ENCODE assay signal across 8 cellular contexts in genomic region chr2:111838992-111839391, GRCh38. TPM values are rescaled to one million over a fixed set of nuclear protein-coding genes. Genes with fewer than 3 reads are reported as not detected.
A peak's percentile ranks its signal among the peaks of the same experiment; 100 is the strongest.
DNase-seq lines count a peak whose midpoint lies in the region; ATAC-seq, FAIRE-seq and TF ChIP-seq lines count a peak whose summit lies in the region.
"Not testable (repeated sequence)": the region's sequence is repeated elsewhere in the genome, so short reads cannot be mapped to it uniquely, and the experiment has no call there.
"Had no signal": no experiment of that assay in that cellular context is flagged by ENCODE, and none has a peak within 500 bp of the region (broad histone marks: within the 10 kb centered on the region; RNA-seq: fewer than 3 reads in every experiment).

No MANE protein-coding gene starts in this region.

- POLR2A ChIA-PET in CD8-positive, alpha-beta T cell (lab: Charles Lee); OCI-LY7 (lab: Charles Lee); activated CD4-positive, alpha-beta memory T cell treated with anti-CD3 and anti-CD28 coated beads, Interleukin-2, amount 10 ng/mL, durations not matched to agents 7 days and 5 days (lab: Charles Lee); endothelial cell of umbilical vein (lab: Charles Lee): not testable (repeated sequence)

- H3K9me3 ChIP-seq in CD8-positive, alpha-beta T cell (ENCODE audit: low read length); OCI-LY7 (ENCODE audit: low read length); endothelial cell of umbilical vein (replicated peaks; ENCODE audit: control insufficient read depth, insufficient read depth, low read length); small intestine (ENCODE audit: control insufficient read depth, low read depth): not testable (repeated sequence)

- H4K20me1 ChIP-seq in OCI-LY7 (ENCODE audit: insufficient read depth, low read length); endothelial cell of umbilical vein (replicated peaks; ENCODE audit: control insufficient read depth, extremely low read depth, insufficient read depth, low read length): not testable (repeated sequence)

- peaks cover 69% of the 10 kb centered on the region for H3K36me3 Mint-ChIP-seq in CD8-positive, alpha-beta T cell
- peaks cover 30% of the 10 kb centered on the region for H3K36me3 Mint-ChIP-seq in activated CD4-positive, alpha-beta memory T cell treated with anti-CD3 and anti-CD28 coated beads, Interleukin-2, amount 10 ng/mL, durations not matched to agents 7 days and 5 days (ENCODE audit: low read depth)
- peaks cover 17% of the 10 kb centered on the region for H3K36me3 Mint-ChIP-seq in activated naive CD8-positive, alpha-beta T cell treated with anti-CD3 and anti-CD28 coated beads for 36 hours
- peaks cover 37% of the 10 kb centered on the region for H3K36me3 Mint-ChIP-seq in nephron (ENCODE audit: low read depth)

- TF ChIP-seq POLR2A in endothelial cell of umbilical vein (IDR thresholded peaks at IDR 0.05; ENCODE audit: low read depth, low read length), result not testable (repeated sequence)

- DNase-seq in CD8-positive, alpha-beta T cell; OCI-LY7 (ENCODE audit: low spot score); activated CD4-positive, alpha-beta memory T cell treated with anti-CD3 and anti-CD28 coated beads, Interleukin-2, amount 10 ng/mL, durations not matched to agents 7 days and 5 days; activated naive CD8-positive, alpha-beta T cell treated with anti-CD3 and anti-CD28 coated beads for 36 hours: not testable (repeated sequence)
- DNase-seq in endothelial cell of umbilical vein (ENCODE audit: low read depth, low spot score) (peak; percentile 3), small intestine (peak; percentile 1)

- intact Hi-C loops in CD8-positive, alpha-beta T cell (cut with DNase I, micrococcal nuclease); OCI-LY7 (cut with micrococcal nuclease; ENCODE audit: unreplicated experiment); endothelial cell of umbilical vein (cut with micrococcal nuclease): not testable (repeated sequence)

- not testable (repeated sequence) for H3K36me3 ChIP-seq in CD8-positive, alpha-beta T cell (ENCODE audit: insufficient read depth, low read length); endothelial cell of umbilical vein (ENCODE audit: control insufficient read depth in 2 of 2, extremely low read depth in 1 of 2, insufficient read depth in 2 of 2, low read length in 2 of 2); small intestine (ENCODE audit: control insufficient read depth in 2 of 2, insufficient read depth in 2 of 2, low read length in 2 of 2)
- H3K36me3 ChIP-seq in OCI-LY7 (ENCODE audit: insufficient read depth, low read length), result peaks cover 64% of the 10 kb centered on the region

- not testable (repeated sequence) for H3K27me3 ChIP-seq in CD8-positive, alpha-beta T cell (ENCODE audit: insufficient read depth, low read length); endothelial cell of umbilical vein (ENCODE audit: control insufficient read depth in 2 of 2, insufficient read depth in 2 of 2, low read length in 2 of 2); small intestine (ENCODE audit: control insufficient read depth in 2 of 2, insufficient read depth in 2 of 2, low read length in 2 of 2)

- H2AFZ ChIP-seq in OCI-LY7 (ENCODE audit: low read length); endothelial cell of umbilical vein (ENCODE audit: low read depth, low read length): not testable (repeated sequence)

- H3K4me3 Mint-ChIP-seq in CD8-positive, alpha-beta T cell; activated CD4-positive, alpha-beta memory T cell treated with anti-CD3 and anti-CD28 coated beads, Interleukin-2, amount 10 ng/mL, durations not matched to agents 7 days and 5 days; activated naive CD8-positive, alpha-beta T cell treated with anti-CD3 and anti-CD28 coated beads for 36 hours; nephron: not testable (repeated sequence)

- FAIRE-seq in endothelial cell of umbilical vein (lab: Jason Lieb, UNC); small intestine (lab: Jason Lieb, UNC): not testable (repeated sequence)

- CTCF ChIA-PET in CD8-positive, alpha-beta T cell (lab: Charles Lee); OCI-LY7 (lab: Charles Lee; ENCODE audit: unreplicated experiment); activated CD4-positive, alpha-beta memory T cell treated with anti-CD3 and anti-CD28 coated beads, Interleukin-2, amount 10 ng/mL, durations not matched to agents 7 days and 5 days (lab: Charles Lee); endothelial cell of umbilical vein (lab: Charles Lee): not testable (repeated sequence)

- not testable (repeated sequence) for H3K4me1 ChIP-seq in CD8-positive, alpha-beta T cell (ENCODE audit: insufficient read depth, low read length); OCI-LY7 (ENCODE audit: insufficient read depth, low read length, poor library complexity, severe bottlenecking); endothelial cell of umbilical vein (ENCODE audit: control insufficient read depth, extremely low read depth, insufficient read depth, low read length); small intestine (ENCODE audit: control insufficient read depth in 2 of 2, insufficient read depth in 1 of 2, low read depth in 1 of 2, low read length in 1 of 2)

- H3K4me3 ChIP-seq in CD8-positive, alpha-beta T cell (ENCODE audit: low read depth, low read length); OCI-LY7 (ENCODE audit: low read depth, low read length, poor library complexity, severe bottlenecking); endothelial cell of umbilical vein (replicated peaks in 1 of 3; ENCODE audit: insufficient read depth in 1 of 3, low read depth in 1 of 3, low read length in 3 of 3); small intestine (ENCODE audit: low read depth in 1 of 2, low read length in 2 of 2): not testable (repeated sequence)

- WGBS in small intestine, 3 donors, result 40 to 74% (median 62%) methylated on average over 1 of the region's 1 CpG

- not testable (repeated sequence) for H3K79me2 ChIP-seq in OCI-LY7 (ENCODE audit: insufficient read depth, low read depth, low read length); endothelial cell of umbilical vein (ENCODE audit: control insufficient read depth, insufficient read depth, low read length)

- H3K9me3 Mint-ChIP-seq in CD8-positive, alpha-beta T cell; activated CD4-positive, alpha-beta memory T cell treated with anti-CD3 and anti-CD28 coated beads, Interleukin-2, amount 10 ng/mL, durations not matched to agents 7 days and 5 days; activated naive CD8-positive, alpha-beta T cell treated with anti-CD3 and anti-CD28 coated beads for 36 hours; nephron: not testable (repeated sequence)

- H3K9ac ChIP-seq in endothelial cell of umbilical vein (replicated peaks; ENCODE audit: extremely low read depth, insufficient read depth, low read length), result not testable (repeated sequence)

- not testable (repeated sequence) for H3K4me2 ChIP-seq in OCI-LY7 (ENCODE audit: low read length); endothelial cell of umbilical vein (ENCODE audit: insufficient read depth, low read length)

- not testable (repeated sequence) for H3K9me2 ChIP-seq in OCI-LY7 (ENCODE audit: insufficient read depth, low read length)

- not testable (repeated sequence) for H3K27ac ChIP-seq in CD8-positive, alpha-beta T cell (ENCODE audit: low read depth, low read length); OCI-LY7 (ENCODE audit: low read depth, low read length, poor library complexity, severe bottlenecking); endothelial cell of umbilical vein (ENCODE audit: insufficient read depth, low read depth, low read length); small intestine (ENCODE audit: low read depth in 1 of 2, low read length in 1 of 2)

- not testable (repeated sequence) for H3K9me1 ChIP-seq in endothelial cell of umbilical vein (replicated peaks; ENCODE audit: control insufficient read depth, extremely low read depth, insufficient read depth, low read length)

- not testable (repeated sequence) for TF ChIP-seq CTCF in CD8-positive, alpha-beta T cell (IDR thresholded peaks at IDR 0.05); OCI-LY7 (conservative IDR thresholded peaks at IDR 0.05; ENCODE audit: low read length); endothelial cell of umbilical vein (IDR thresholded peaks at IDR 0.05; ENCODE audit: extremely low read depth in 1 of 2, insufficient read depth in 1 of 2, low read depth in 1 of 2, low read length in 2 of 2); nephron (IDR thresholded peaks at IDR 0.05; ENCODE audit: unreplicated experiment in 3 of 3)

- H3K27ac Mint-ChIP-seq in CD8-positive, alpha-beta T cell, result peak overlapping the region; percentile 66
- peak overlapping the region; percentile 32 for H3K27ac Mint-ChIP-seq in activated CD4-positive, alpha-beta memory T cell treated with anti-CD3 and anti-CD28 coated beads, Interleukin-2, amount 10 ng/mL, durations not matched to agents 7 days and 5 days
- peak overlapping the region; percentile 58 for H3K27ac Mint-ChIP-seq in activated naive CD8-positive, alpha-beta T cell treated with anti-CD3 and anti-CD28 coated beads for 36 hours
- H3K27ac Mint-ChIP-seq in nephron, result peak overlapping the region; percentile 32 to 85 (median 76)

- ATAC-seq in CD8-positive, alpha-beta T cell, result not testable (repeated sequence)

- BruUV-seq in OCI-LY7 (replicated peaks; lab: Mats Ljungman, UMichigan), result TSS peak; percentile 14
- not testable (repeated sequence) for BruUV-seq in endothelial cell of umbilical vein (replicated peaks; lab: Mats Ljungman, UMichigan)

- H3K4me1 Mint-ChIP-seq in CD8-positive, alpha-beta T cell (ENCODE audit: low read depth), result not testable (repeated sequence)
- H3K4me1 Mint-ChIP-seq in activated CD4-positive, alpha-beta memory T cell treated with anti-CD3 and anti-CD28 coated beads, Interleukin-2, amount 10 ng/mL, durations not matched to agents 7 days and 5 days, result peaks cover 12% of the 10 kb centered on the region
- H3K4me1 Mint-ChIP-seq in activated naive CD8-positive, alpha-beta T cell treated with anti-CD3 and anti-CD28 coated beads for 36 hours, result peaks cover 20% of the 10 kb centered on the region
- H3K4me1 Mint-ChIP-seq in nephron, result peaks cover 16% of the 10 kb centered on the region

- not testable (repeated sequence) for H3K27me3 Mint-ChIP-seq in CD8-positive, alpha-beta T cell (ENCODE audit: low read depth); activated CD4-positive, alpha-beta memory T cell treated with anti-CD3 and anti-CD28 coated beads, Interleukin-2, amount 10 ng/mL, durations not matched to agents 7 days and 5 days; activated naive CD8-positive, alpha-beta T cell treated with anti-CD3 and anti-CD28 coated beads for 36 hours; nephron (ENCODE audit: low read depth)

- dilution Hi-C loops in endothelial cell of umbilical vein (cut with MboI; ENCODE audit: extremely low pct_ligation_motif_present, low sequenced_read_pairs), result not testable (repeated sequence)

RNA-seq across cellular contexts. Expression of gene ANAPC1, which starts 45.0 kb away (rescaled TPM):
- 10 to 100 TPM; 39.6 to 43.9 TPM for total RNA-seq in CD8-positive, alpha-beta T cell
- 103 and 151 TPM in 2 replicates for total RNA-seq in OCI-LY7 (2014; rRNA removed; shearing (Covaris generic))
- total RNA-seq in OCI-LY7 (2022) (115 and 131 TPM in 2 replicates), endothelial cell of umbilical vein (58.3 and 61.5 TPM in 2 replicates)
- total RNA-seq in activated CD4-positive, alpha-beta memory T cell treated with anti-CD3 and anti-CD28 coated beads, Interleukin-2, amount 10 ng/mL, durations not matched to agents 7 days and 5 days, result 10 to 100 TPM; 52.1 to 52.5 TPM
- total RNA-seq in activated naive CD8-positive, alpha-beta T cell treated with anti-CD3 and anti-CD28 coated beads for 36 hours, result 100 to 1,000 TPM; 137 to 149 TPM
- polyA plus RNA-seq in endothelial cell of umbilical vein (18.9 and 21.9 TPM in 2 replicates), small intestine (10 to 100 TPM in 1 of 3 donors, 1 to 10 TPM in 2; 2.4 to 11.5 (median 5.4) TPM)
- 17.6 and 18.7 TPM in 2 replicates for polyA plus RNA-seq in endothelial cell of umbilical vein (2011; cell fraction: cytosol; rRNA removed)
- polyA plus RNA-seq in endothelial cell of umbilical vein (2011; cell fraction: nucleus; rRNA removed), result 35.9 and 50.6 TPM in 2 replicates
- polyA plus RNA-seq in endothelial cell of umbilical vein (2012), result 20.1 and 27.6 TPM in 2 replicates
- polyA minus RNA-seq in endothelial cell of umbilical vein, result 77.9 and 87.2 TPM in 2 replicates
- polyA minus RNA-seq in endothelial cell of umbilical vein (2011; cell fraction: cytosol; rRNA and poly(A)+ RNA removed), result 39.4 TPM
- 107 and 121 TPM in 2 replicates for polyA minus RNA-seq in endothelial cell of umbilical vein (2011; cell fraction: nucleus; rRNA and poly(A)+ RNA removed)

RNA-seq across cellular contexts. Expression of gene MERTK, which starts 59.4 kb away (rescaled TPM):
- total RNA-seq in CD8-positive, alpha-beta T cell, result under 1 TPM in 1 of 2 experiments, not detected in 1; 0.11 TPM
- total RNA-seq in OCI-LY7 (2014; rRNA removed; shearing (Covaris generic)), result 0.08 TPM in 1 of 2 replicates, not detected in the other
- total RNA-seq in OCI-LY7 (2022), result 0.22 and 0.38 TPM in 2 replicates
- total RNA-seq in activated CD4-positive, alpha-beta memory T cell treated with anti-CD3 and anti-CD28 coated beads, Interleukin-2, amount 10 ng/mL, durations not matched to agents 7 days and 5 days, result under 1 TPM; 0.20 to 0.35 TPM
- under 1 TPM; 0.33 to 0.44 TPM for total RNA-seq in activated naive CD8-positive, alpha-beta T cell treated with anti-CD3 and anti-CD28 coated beads for 36 hours
- total RNA-seq in endothelial cell of umbilical vein, result 37.3 TPM in 2 replicates
- polyA plus RNA-seq in endothelial cell of umbilical vein, result 38.6 and 39.6 TPM in 2 replicates
- polyA plus RNA-seq in endothelial cell of umbilical vein (2011; cell fraction: cytosol; rRNA removed), result 25.8 and 31.1 TPM in 2 replicates
- 113 and 116 TPM in 2 replicates for polyA plus RNA-seq in endothelial cell of umbilical vein (2011; cell fraction: nucleus; rRNA removed)
- 18.1 and 27.2 TPM in 2 replicates for polyA plus RNA-seq in endothelial cell of umbilical vein (2012)
- 53.1 and 66.4 TPM in 2 replicates for polyA minus RNA-seq in endothelial cell of umbilical vein
- not detected for polyA minus RNA-seq in endothelial cell of umbilical vein (2011; cell fraction: cytosol; rRNA and poly(A)+ RNA removed)
- 53.2 and 69.2 TPM in 2 replicates for polyA minus RNA-seq in endothelial cell of umbilical vein (2011; cell fraction: nucleus; rRNA and poly(A)+ RNA removed)
- 1 to 10 TPM; 4.1 to 9.8 (median 4.9) TPM for polyA plus RNA-seq in small intestine
- polyA plus RNA-seq: CD4-positive, CD25-positive, alpha-beta regulatory T cell had no signal

Comparison
In these comparisons a context has a peak if more than half of its experiments do, and no peak if none do; other contexts are left out.
1. RNA of gene MERTK, which starts 59.4 kb away (total RNA-seq): 37.3 TPM in endothelial cell of umbilical vein; 0.33 to 0.44 TPM in activated naive CD8-positive, alpha-beta T cell treated with anti-CD3 and anti-CD28 coated beads for 36 hours, 0.08 to 0.38 TPM in OCI-LY7, 0.20 to 0.35 TPM in activated CD4-positive, alpha-beta memory T cell treated with anti-CD3 and anti-CD28 coated beads, Interleukin-2, amount 10 ng/mL, durations not matched to agents 7 days and 5 days and 0.11 TPM in CD8-positive, alpha-beta T cell; every median in the first group is over 10 times any median in the second.
2. Peak in every context shown above with its lines, with median percentiles within 50 percentile points of each other: H3K27ac Mint-ChIP-seq.